ENCODE assay signal across 1 cellular context in the genomic region with DNA sequence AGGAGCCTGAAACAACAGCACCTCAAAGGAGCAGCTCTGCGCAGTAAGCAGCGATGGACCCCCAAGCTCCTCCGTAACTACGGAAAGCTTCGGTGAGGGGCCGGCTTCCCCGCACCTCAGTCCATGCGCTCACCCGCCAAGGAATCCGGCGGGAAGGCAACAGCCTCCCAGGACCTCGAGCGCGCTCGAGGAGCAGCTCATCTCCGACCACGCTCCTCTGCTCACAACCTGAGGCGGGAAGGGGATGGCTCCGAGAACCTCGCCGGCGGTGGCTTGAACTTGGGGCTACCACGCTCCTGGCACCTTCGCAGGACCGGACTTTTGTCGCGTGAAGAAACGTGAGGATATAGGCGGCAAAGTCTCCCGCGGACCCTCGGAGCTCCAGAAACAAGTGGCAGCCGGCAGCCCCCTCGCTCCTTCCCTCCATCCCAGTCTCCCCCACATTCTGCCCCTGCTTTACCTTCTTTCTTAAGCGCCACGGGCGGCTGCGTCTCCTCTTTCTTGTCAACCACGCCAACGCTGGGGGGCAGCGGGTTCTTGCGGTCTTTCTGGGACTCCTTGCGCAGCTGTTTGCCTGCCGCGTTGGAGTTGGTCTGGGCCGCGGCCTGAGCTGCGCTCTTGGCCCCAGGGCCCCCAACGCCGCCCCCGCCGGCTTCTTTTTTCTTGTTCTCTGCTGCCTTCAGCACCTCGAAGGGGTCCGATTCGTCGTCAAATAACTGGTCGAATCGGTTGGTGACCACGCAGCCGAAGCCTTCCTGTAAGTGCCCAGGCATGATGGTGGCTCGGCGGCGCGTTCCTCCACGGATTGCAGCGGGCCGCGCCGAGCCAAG.
TF ChIP-seq lines count a peak whose summit lies in the region.

No MANE protein-coding gene starts in this region.

TF ChIP-seq in HepG2, 621 proteins besides CTCF, POLR2A, EP300 and RAD21 (continued from another document and continues in another):
- no peak for TF ChIP-seq MYNN (CRISPR knock-in tag; IDR thresholded peaks at IDR 0.05; ENCODE audit: low read depth)
- TF ChIP-seq, protein P1, sequence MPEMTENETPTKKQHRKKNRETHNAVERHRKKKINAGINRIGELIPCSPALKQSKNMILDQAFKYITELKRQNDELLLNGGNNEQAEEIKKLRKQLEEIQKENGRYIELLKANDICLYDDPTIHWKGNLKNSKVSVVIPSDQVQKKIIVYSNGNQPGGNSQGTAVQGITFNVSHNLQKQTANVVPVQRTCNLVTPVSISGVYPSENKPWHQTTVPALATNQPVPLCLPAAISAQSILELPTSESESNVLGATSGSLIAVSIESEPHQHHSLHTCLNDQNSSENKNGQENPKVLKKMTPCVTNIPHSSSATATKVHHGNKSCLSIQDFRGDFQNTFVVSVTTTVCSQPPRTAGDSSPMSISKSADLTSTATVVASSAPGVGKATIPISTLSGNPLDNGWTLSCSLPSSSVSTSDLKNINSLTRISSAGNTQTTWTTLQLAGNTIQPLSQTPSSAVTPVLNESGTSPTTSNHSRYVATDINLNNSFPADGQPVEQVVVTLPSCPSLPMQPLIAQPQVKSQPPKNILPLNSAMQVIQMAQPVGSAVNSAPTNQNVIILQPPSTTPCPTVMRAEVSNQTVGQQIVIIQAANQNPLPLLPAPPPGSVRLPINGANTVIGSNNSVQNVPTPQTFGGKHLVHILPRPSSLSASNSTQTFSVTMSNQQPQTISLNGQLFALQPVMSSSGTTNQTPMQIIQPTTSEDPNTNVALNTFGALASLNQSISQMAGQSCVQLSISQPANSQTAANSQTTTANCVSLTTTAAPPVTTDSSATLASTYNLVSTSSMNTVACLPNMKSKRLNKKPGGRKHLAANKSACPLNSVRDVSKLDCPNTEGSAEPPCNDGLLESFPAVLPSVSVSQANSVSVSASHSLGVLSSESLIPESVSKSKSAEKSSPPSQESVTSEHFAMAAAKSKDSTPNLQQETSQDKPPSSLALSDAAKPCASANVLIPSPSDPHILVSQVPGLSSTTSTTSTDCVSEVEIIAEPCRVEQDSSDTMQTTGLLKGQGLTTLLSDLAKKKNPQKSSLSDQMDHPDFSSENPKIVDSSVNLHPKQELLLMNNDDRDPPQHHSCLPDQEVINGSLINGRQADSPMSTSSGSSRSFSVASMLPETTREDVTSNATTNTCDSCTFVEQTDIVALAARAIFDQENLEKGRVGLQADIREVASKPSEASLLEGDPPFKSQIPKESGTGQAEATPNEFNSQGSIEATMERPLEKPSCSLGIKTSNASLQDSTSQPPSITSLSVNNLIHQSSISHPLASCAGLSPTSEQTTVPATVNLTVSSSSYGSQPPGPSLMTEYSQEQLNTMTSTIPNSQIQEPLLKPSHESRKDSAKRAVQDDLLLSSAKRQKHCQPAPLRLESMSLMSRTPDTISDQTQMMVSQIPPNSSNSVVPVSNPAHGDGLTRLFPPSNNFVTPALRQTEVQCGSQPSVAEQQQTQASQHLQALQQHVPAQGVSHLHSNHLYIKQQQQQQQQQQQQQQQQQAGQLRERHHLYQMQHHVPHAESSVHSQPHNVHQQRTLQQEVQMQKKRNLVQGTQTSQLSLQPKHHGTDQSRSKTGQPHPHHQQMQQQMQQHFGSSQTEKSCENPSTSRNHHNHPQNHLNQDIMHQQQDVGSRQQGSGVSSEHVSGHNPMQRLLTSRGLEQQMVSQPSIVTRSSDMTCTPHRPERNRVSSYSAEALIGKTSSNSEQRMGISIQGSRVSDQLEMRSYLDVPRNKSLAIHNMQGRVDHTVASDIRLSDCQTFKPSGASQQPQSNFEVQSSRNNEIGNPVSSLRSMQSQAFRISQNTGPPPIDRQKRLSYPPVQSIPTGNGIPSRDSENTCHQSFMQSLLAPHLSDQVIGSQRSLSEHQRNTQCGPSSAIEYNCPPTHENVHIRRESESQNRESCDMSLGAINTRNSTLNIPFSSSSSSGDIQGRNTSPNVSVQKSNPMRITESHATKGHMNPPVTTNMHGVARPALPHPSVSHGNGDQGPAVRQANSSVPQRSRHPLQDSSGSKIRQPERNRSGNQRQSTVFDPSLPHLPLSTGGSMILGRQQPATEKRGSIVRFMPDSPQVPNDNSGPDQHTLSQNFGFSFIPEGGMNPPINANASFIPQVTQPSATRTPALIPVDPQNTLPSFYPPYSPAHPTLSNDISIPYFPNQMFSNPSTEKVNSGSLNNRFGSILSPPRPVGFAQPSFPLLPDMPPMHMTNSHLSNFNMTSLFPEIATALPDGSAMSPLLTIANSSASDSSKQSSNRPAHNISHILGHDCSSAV (CRISPR knock-in tag; IDR thresholded peaks at IDR 0.05; ENCODE audit: borderline replicate concordance) = no peak
- TF ChIP-seq HES4 (CRISPR knock-in tag; IDR thresholded peaks at IDR 0.05; ENCODE audit: borderline replicate concordance) = no peak
- no peak for TF ChIP-seq PAX8 (CRISPR knock-in tag; IDR thresholded peaks at IDR 0.05; ENCODE audit: borderline replicate concordance)
- no peak for TF ChIP-seq FOSL1 (CRISPR knock-in tag; IDR thresholded peaks at IDR 0.05; ENCODE audit: borderline replicate concordance)
- TF ChIP-seq, protein P2, sequence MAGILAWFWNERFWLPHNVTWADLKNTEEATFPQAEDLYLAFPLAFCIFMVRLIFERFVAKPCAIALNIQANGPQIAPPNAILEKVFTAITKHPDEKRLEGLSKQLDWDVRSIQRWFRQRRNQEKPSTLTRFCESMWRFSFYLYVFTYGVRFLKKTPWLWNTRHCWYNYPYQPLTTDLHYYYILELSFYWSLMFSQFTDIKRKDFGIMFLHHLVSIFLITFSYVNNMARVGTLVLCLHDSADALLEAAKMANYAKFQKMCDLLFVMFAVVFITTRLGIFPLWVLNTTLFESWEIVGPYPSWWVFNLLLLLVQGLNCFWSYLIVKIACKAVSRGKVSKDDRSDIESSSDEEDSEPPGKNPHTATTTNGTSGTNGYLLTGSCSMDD (CRISPR knock-in tag; IDR thresholded peaks at IDR 0.05) = no peak
- TF ChIP-seq IKZF4 (CRISPR knock-in tag; IDR thresholded peaks at IDR 0.05; ENCODE audit: borderline replicate concordance, low read depth, not compliant biosample characterization) = no peak
- 0 out of 2 replicates have a peak, but pooled peaks have one; percentile 7 for TF ChIP-seq ZNF792 (CRISPR knock-in tag; IDR thresholded peaks at IDR 0.05)
- TF ChIP-seq, protein P3, sequence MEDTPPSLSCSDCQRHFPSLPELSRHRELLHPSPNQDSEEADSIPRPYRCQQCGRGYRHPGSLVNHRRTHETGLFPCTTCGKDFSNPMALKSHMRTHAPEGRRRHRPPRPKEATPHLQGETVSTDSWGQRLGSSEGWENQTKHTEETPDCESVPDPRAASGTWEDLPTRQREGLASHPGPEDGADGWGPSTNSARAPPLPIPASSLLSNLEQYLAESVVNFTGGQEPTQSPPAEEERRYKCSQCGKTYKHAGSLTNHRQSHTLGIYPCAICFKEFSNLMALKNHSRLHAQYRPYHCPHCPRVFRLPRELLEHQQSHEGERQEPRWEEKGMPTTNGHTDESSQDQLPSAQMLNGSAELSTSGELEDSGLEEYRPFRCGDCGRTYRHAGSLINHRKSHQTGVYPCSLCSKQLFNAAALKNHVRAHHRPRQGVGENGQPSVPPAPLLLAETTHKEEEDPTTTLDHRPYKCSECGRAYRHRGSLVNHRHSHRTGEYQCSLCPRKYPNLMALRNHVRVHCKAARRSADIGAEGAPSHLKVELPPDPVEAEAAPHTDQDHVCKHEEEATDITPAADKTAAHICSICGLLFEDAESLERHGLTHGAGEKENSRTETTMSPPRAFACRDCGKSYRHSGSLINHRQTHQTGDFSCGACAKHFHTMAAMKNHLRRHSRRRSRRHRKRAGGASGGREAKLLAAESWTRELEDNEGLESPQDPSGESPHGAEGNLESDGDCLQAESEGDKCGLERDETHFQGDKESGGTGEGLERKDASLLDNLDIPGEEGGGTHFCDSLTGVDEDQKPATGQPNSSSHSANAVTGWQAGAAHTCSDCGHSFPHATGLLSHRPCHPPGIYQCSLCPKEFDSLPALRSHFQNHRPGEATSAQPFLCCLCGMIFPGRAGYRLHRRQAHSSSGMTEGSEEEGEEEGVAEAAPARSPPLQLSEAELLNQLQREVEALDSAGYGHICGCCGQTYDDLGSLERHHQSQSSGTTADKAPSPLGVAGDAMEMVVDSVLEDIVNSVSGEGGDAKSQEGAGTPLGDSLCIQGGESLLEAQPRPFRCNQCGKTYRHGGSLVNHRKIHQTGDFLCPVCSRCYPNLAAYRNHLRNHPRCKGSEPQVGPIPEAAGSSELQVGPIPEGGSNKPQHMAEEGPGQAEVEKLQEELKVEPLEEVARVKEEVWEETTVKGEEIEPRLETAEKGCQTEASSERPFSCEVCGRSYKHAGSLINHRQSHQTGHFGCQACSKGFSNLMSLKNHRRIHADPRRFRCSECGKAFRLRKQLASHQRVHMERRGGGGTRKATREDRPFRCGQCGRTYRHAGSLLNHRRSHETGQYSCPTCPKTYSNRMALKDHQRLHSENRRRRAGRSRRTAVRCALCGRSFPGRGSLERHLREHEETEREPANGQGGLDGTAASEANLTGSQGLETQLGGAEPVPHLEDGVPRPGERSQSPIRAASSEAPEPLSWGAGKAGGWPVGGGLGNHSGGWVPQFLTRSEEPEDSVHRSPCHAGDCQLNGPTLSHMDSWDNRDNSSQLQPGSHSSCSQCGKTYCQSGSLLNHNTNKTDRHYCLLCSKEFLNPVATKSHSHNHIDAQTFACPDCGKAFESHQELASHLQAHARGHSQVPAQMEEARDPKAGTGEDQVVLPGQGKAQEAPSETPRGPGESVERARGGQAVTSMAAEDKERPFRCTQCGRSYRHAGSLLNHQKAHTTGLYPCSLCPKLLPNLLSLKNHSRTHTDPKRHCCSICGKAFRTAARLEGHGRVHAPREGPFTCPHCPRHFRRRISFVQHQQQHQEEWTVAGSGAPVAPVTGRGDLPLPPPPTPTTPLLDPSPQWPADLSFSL (CRISPR knock-in tag; IDR thresholded peaks at IDR 0.05) = no peak
- no peak for TF ChIP-seq ZNF549 (CRISPR knock-in tag; IDR thresholded peaks at IDR 0.05)
- no peak for TF ChIP-seq ATRX (CRISPR knock-in tag; IDR thresholded peaks at IDR 0.05; ENCODE audit: borderline replicate concordance)
- TF ChIP-seq, protein P4, sequence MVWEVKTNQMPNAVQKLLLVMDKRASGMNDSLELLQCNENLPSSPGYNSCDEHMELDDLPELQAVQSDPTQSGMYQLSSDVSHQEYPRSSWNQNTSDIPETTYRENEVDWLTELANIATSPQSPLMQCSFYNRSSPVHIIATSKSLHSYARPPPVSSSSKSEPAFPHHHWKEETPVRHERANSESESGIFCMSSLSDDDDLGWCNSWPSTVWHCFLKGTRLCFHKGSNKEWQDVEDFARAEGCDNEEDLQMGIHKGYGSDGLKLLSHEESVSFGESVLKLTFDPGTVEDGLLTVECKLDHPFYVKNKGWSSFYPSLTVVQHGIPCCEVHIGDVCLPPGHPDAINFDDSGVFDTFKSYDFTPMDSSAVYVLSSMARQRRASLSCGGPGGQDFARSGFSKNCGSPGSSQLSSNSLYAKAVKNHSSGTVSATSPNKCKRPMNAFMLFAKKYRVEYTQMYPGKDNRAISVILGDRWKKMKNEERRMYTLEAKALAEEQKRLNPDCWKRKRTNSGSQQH (CRISPR knock-in tag; IDR thresholded peaks at IDR 0.05; ENCODE audit: low read depth) = 0 out of 2 replicates have a peak, but pooled peaks have one; percentile 12
- TF ChIP-seq ZNF234 (CRISPR knock-in tag; conservative IDR thresholded peaks at IDR 0.05) = no peak
- TF ChIP-seq AGO1 (IDR thresholded peaks at IDR 0.05; ENCODE audit: low read depth, low read length, poor library complexity, severe bottlenecking) = peak; percentile 53
- peak; percentile 34; the same call in 1 of the 2 replicates for TF ChIP-seq AHR (CRISPR knock-in tag; IDR thresholded peaks at IDR 0.05)
- TF ChIP-seq, protein P5, sequence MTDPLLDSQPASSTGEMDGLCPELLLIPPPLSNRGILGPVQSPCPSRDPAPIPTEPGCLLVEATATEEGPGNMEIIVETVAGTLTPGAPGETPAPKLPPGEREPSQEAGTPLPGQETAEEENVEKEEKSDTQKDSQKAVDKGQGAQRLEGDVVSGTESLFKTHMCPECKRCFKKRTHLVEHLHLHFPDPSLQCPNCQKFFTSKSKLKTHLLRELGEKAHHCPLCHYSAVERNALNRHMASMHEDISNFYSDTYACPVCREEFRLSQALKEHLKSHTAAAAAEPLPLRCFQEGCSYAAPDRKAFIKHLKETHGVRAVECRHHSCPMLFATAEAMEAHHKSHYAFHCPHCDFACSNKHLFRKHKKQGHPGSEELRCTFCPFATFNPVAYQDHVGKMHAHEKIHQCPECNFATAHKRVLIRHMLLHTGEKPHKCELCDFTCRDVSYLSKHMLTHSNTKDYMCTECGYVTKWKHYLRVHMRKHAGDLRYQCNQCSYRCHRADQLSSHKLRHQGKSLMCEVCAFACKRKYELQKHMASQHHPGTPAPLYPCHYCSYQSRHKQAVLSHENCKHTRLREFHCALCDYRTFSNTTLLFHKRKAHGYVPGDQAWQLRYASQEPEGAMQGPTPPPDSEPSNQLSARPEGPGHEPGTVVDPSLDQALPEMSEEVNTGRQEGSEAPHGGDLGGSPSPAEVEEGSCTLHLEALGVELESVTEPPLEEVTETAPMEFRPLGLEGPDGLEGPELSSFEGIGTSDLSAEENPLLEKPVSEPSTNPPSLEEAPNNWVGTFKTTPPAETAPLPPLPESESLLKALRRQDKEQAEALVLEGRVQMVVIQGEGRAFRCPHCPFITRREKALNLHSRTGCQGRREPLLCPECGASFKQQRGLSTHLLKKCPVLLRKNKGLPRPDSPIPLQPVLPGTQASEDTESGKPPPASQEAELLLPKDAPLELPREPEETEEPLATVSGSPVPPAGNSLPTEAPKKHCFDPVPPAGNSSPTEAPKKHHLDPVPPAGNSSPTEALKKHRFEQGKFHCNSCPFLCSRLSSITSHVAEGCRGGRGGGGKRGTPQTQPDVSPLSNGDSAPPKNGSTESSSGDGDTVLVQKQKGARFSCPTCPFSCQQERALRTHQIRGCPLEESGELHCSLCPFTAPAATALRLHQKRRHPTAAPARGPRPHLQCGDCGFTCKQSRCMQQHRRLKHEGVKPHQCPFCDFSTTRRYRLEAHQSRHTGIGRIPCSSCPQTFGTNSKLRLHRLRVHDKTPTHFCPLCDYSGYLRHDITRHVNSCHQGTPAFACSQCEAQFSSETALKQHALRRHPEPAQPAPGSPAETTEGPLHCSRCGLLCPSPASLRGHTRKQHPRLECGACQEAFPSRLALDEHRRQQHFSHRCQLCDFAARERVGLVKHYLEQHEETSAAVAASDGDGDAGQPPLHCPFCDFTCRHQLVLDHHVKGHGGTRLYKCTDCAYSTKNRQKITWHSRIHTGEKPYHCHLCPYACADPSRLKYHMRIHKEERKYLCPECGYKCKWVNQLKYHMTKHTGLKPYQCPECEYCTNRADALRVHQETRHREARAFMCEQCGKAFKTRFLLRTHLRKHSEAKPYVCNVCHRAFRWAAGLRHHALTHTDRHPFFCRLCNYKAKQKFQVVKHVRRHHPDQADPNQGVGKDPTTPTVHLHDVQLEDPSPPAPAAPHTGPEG (CRISPR knock-in tag; IDR thresholded peaks at IDR 0.05) = no peak
- TF ChIP-seq, protein P6, sequence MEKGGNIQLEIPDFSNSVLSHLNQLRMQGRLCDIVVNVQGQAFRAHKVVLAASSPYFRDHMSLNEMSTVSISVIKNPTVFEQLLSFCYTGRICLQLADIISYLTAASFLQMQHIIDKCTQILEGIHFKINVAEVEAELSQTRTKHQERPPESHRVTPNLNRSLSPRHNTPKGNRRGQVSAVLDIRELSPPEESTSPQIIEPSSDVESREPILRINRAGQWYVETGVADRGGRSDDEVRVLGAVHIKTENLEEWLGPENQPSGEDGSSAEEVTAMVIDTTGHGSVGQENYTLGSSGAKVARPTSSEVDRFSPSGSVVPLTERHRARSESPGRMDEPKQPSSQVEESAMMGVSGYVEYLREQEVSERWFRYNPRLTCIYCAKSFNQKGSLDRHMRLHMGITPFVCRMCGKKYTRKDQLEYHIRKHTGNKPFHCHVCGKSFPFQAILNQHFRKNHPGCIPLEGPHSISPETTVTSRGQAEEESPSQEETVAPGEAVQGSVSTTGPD (CRISPR knock-in tag; IDR thresholded peaks at IDR 0.05) = no peak
- TF ChIP-seq PCBP1 (IDR thresholded peaks at IDR 0.05; ENCODE audit: borderline replicate concordance, low read depth, low read length) = no peak
- no peak for TF ChIP-seq ZNF652 (CRISPR knock-in tag; IDR thresholded peaks at IDR 0.05; ENCODE audit: borderline replicate concordance, low read depth)
